26 cellular contexts compared by ENCODE assay signal in the genomic region with DNA sequence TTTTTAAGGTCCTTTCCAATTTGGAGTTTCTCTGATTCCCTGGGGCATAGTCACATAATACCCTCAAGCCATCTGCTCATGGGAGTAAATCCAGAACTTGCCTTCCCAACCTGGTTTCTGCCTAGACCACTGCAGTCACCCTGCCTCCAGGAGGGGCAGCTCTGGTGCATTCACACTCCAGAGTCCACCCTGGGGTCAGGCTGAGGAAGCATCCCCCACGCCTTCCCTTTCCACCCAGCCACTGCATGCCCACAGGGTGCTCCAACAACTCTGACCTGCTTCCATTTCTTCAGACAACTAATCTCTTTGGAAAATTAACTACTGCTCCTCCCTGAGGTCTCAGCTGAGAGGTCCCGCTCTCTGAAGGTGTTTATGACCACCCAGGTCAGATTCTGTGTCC.
"Had no signal": no experiment of that assay in that cellular context is flagged by ENCODE, and none has a peak within 500 bp of the region (broad histone marks: within the 10 kb centered on the region; RNA-seq: fewer than 3 reads in every experiment).

No MANE protein-coding gene starts in this region.

- H3K9me3 Mint-ChIP-seq: dendritic cell treated with granulocyte-macrophage colony-stimulating factor and Interleukin-4, amounts not matched to agents 40 ng/mL and 50 ng/mL, for 4 days; endodermal cell; immature natural killer cell; memory B cell; naive thymus-derived CD4-positive, alpha-beta T cell had no signal

- H3K36me3 Mint-ChIP-seq: immature natural killer cell; memory B cell; naive thymus-derived CD4-positive, alpha-beta T cell had no signal

- H3K4me1 Mint-ChIP-seq: memory B cell had no signal

- H3K27me3 Mint-ChIP-seq: dendritic cell treated with granulocyte-macrophage colony-stimulating factor and Interleukin-4, amounts not matched to agents 40 ng/mL and 50 ng/mL, for 4 days; effector memory CD8-positive, alpha-beta T cell had no signal

- H3K4me3 Mint-ChIP-seq: dendritic cell treated with granulocyte-macrophage colony-stimulating factor and Interleukin-4, amounts not matched to agents 40 ng/mL and 50 ng/mL, for 4 days; effector memory CD8-positive, alpha-beta T cell; endodermal cell; immature natural killer cell; memory B cell; naive thymus-derived CD4-positive, alpha-beta T cell had no signal

- H3K27ac Mint-ChIP-seq: dendritic cell treated with granulocyte-macrophage colony-stimulating factor and Interleukin-4, amounts not matched to agents 40 ng/mL and 50 ng/mL, for 4 days; effector memory CD8-positive, alpha-beta T cell; endodermal cell; immature natural killer cell; memory B cell; naive thymus-derived CD4-positive, alpha-beta T cell had no signal

- DNase-seq: colonic mucosa; cortex of kidney; effector CD8-positive, alpha-beta T cell; effector memory CD8-positive, alpha-beta T cell; endodermal cell; erythroblast; esophagus squamous epithelium; foreskin fibroblast; foreskin melanocyte; gastrocnemius medialis; glutamatergic neuron; heart left ventricle; hypothalamus; immature natural killer cell; islet precursor cell; kidney; kidney glomerular epithelial cell; left colon; left lung; left ventricle myocardium superior; lower lobe of right lung; mesendoderm; midbrain; naive thymus-derived CD4-positive, alpha-beta T cell had no signal
